Comparison of ENCODE assay signal across 15 cellular contexts in genomic region chr1:53766766-53767409, GRCh38. TPM values are rescaled to one million over a fixed set of nuclear protein-coding genes. Genes with fewer than 3 reads are reported as not detected.
DNase-seq lines count a peak whose midpoint lies in the region; ATAC-seq, FAIRE-seq and TF ChIP-seq lines count a peak whose summit lies in the region.
"Had no signal": no experiment of that assay in that cellular context is flagged by ENCODE, and none has a peak within 500 bp of the region (broad histone marks: within the 10 kb centered on the region; RNA-seq: fewer than 3 reads in every experiment).

No MANE protein-coding gene starts in this region.

- WGBS in heart left ventricle, 4 donors = 40 to 56% (median 47%) methylated on average over 3 of the region's 3 CpGs

- TF ChIP-seq CTCF in heart left ventricle (IDR thresholded peaks at IDR 0.05) (no peak), fibroblast of the aortic adventitia (IDR thresholded peaks at IDR 0.05; ENCODE audit: insufficient read depth, low read length) (no peak), kidney (IDR thresholded peaks at IDR 0.05; ENCODE audit: borderline replicate concordance, extremely low read depth, insufficient read depth) (no peak)
- TF ChIP-seq CTCF in activated CD8-positive, alpha-beta T cell treated with anti-CD3 and anti-CD28 coated beads for 36 hours (IDR thresholded peaks at IDR 0.05) = no peak

- intact Hi-C loops in heart left ventricle (cut with DNase I) (no loop called here), Right ventricle myocardium inferior (cut with DNase I) (no loop called here), kidney (cut with DNase I) (loop anchor here (10.0 kb wide), 1 partner anchor 482 kb away; no protein-coding TSS in a partner anchor)
- intact Hi-C loops in activated CD8-positive, alpha-beta T cell treated with anti-CD3 and anti-CD28 coated beads for 36 hours (cut with micrococcal nuclease) = no loop called here

- no peak for FAIRE-seq in kidney (lab: Jason Lieb, UNC)

- peaks cover 0 to 22% (median 5%) of the 10 kb centered on the region in 12 donors for H3K4me1 ChIP-seq in heart left ventricle
- H3K4me1 ChIP-seq in subcutaneous abdominal adipose tissue (ENCODE audit: control insufficient read depth in 5 of 5, insufficient read depth in 5 of 5, low read length in 5 of 5) = peaks cover 0 to 9% (median 0%) of the 10 kb centered on the region in 5 donors
- no peaks in the 10 kb centered on the region for H3K4me1 ChIP-seq in kidney (ENCODE audit: control insufficient read depth in 1 of 2, insufficient read depth in 1 of 2, low read depth in 1 of 2, low read length in 2 of 2)

- peaks cover 0 to 4% (median 0%) of the 10 kb centered on the region in 12 donors for H3K9me3 ChIP-seq in heart left ventricle
- no peaks in the 10 kb centered on the region for H3K9me3 ChIP-seq in subcutaneous abdominal adipose tissue (ENCODE audit: control insufficient read depth in 5 of 5, low read length in 5 of 5)
- H3K9me3 ChIP-seq in kidney (ENCODE audit: control insufficient read depth in 1 of 2, low read length in 2 of 2) = no peaks in the 10 kb centered on the region

- H3K4me3 ChIP-seq in heart left ventricle (peak overlapping the region in 6 of 12 donors; percentile 12 to 47 (median 14)), fibroblast of the aortic adventitia (ENCODE audit: low read depth, low read length) (peak overlapping the region; percentile 34), subcutaneous abdominal adipose tissue (ENCODE audit: low read depth in 1 of 5, low read length in 5 of 5) (peak overlapping the region in 3 of 5 donors; percentile 6 to 39 (median 37)), kidney (ENCODE audit: low read length in 2 of 2) (peak overlapping the region in 1 of 2 donors; percentile 9)
- H3K4me3 ChIP-seq: coronary artery, PC-9 had no signal

- H3K9ac ChIP-seq in subcutaneous abdominal adipose tissue (ENCODE audit: low read length in 5 of 5) (peak overlapping the region in 4 of 5 donors; percentile 14 to 49 (median 22)), kidney (ENCODE audit: low read length in 2 of 2) (no peak overlapping the region)

- POLR2A ChIA-PET in activated CD8-positive, alpha-beta T cell treated with anti-CD3 and anti-CD28 coated beads for 36 hours (lab: Charles Lee) = interaction anchor here (1.2 to 1.4 kb wide), 2 partner anchors 10 to 71 kb away, joined by 4 to 5 read pairs; partner anchors contain the start of gene NDC1

- H3K27ac ChIP-seq in heart left ventricle (peak overlapping the region in 8 of 12 donors; percentile 14 to 83 (median 39)), subcutaneous abdominal adipose tissue (ENCODE audit: low read depth, low read length) (peak overlapping the region; percentile 4), kidney (ENCODE audit: low read depth in 2 of 2, low read length in 2 of 2) (no peak overlapping the region)
- H3K27ac ChIP-seq: C4-2B, coronary artery, PC-9 had no signal

- no peaks in the 10 kb centered on the region for H3K27me3 ChIP-seq in heart left ventricle
- H3K27me3 ChIP-seq in subcutaneous abdominal adipose tissue (ENCODE audit: control insufficient read depth in 5 of 5, insufficient read depth in 4 of 5, low read length in 5 of 5) = no peaks in the 10 kb centered on the region

- DNase-seq in heart left ventricle (no peak), Right ventricle myocardium inferior (ENCODE audit: missing footprints) (no peak), fibroblast of the aortic adventitia (ENCODE audit: low read depth) (peak; percentile 69), kidney (no peak), cerebellar nuclear complex (lab: John Stamatoyannopoulos, UW) (no peak)
- no peak for DNase-seq in activated CD8-positive, alpha-beta T cell treated with anti-CD3 and anti-CD28 coated beads for 36 hours
- DNase-seq: activated CD8-positive, alpha-beta memory T cell treated with anti-CD3 and anti-CD28 coated beads for 24 hours; H7; islet precursor cell; NCI-H1694 treated with DMSO at 0.1 percent for 48 hours; PC-9 had no signal

- peaks cover 0 to 30% (median 20%) of the 10 kb centered on the region in 9 donors for H3K36me3 ChIP-seq in heart left ventricle
- peaks cover 0 to 18% (median 2%) of the 10 kb centered on the region in 5 donors for H3K36me3 ChIP-seq in subcutaneous abdominal adipose tissue (ENCODE audit: control insufficient read depth in 5 of 5, insufficient read depth in 5 of 5, low read length in 5 of 5)
- no peaks in the 10 kb centered on the region for H3K36me3 ChIP-seq in kidney (ENCODE audit: control insufficient read depth in 1 of 2, insufficient read depth in 2 of 2, low read length in 2 of 2)

- H3K4me3 Mint-ChIP-seq in activated CD8-positive, alpha-beta T cell treated with anti-CD3 and anti-CD28 coated beads for 36 hours = no peak overlapping the region

- H3K27me3 Mint-ChIP-seq in activated CD8-positive, alpha-beta T cell treated with anti-CD3 and anti-CD28 coated beads for 36 hours = no peaks in the 10 kb centered on the region

- peaks cover 5% of the 10 kb centered on the region for H3K9me3 Mint-ChIP-seq in activated CD8-positive, alpha-beta T cell treated with anti-CD3 and anti-CD28 coated beads for 36 hours

- peak in 1 of 4 donors; percentile 52 for ATAC-seq in heart left ventricle
- ATAC-seq in Right ventricle myocardium inferior = no peak
- ATAC-seq in activated CD8-positive, alpha-beta T cell treated with anti-CD3 and anti-CD28 coated beads for 36 hours = no peak
- ATAC-seq in HG02588 (IDR thresholded peaks at IDR 0.05; ENCODE audit: unreplicated experiment) = no peak

- CTCF ChIA-PET in activated CD8-positive, alpha-beta T cell treated with anti-CD3 and anti-CD28 coated beads for 36 hours (lab: Charles Lee) = interaction anchor here (1.0 to 2.2 kb wide), 2 partner anchors 13 to 193 kb away, joined by 3 to 10 read pairs; no protein-coding TSS in a partner anchor

- peaks cover 21% of the 10 kb centered on the region for H3K4me1 Mint-ChIP-seq in activated CD8-positive, alpha-beta T cell treated with anti-CD3 and anti-CD28 coated beads for 36 hours (ENCODE audit: low read depth)

- no peak for TF ChIP-seq POLR2A in heart left ventricle (IDR thresholded peaks at IDR 0.05)

- peak overlapping the region; percentile 49 for H3K27ac Mint-ChIP-seq in activated CD8-positive, alpha-beta T cell treated with anti-CD3 and anti-CD28 coated beads for 36 hours

- H3K36me3 Mint-ChIP-seq in activated CD8-positive, alpha-beta T cell treated with anti-CD3 and anti-CD28 coated beads for 36 hours (ENCODE audit: low read depth) = peaks cover 64% of the 10 kb centered on the region

RNA-seq across cellular contexts. Expression of gene GLIS1, which starts 27.9 kb away (rescaled TPM):
- under 1 TPM in 4 of 9 donors, not detected in 5; 0.12 to 0.35 (median 0.15) TPM for total RNA-seq in heart left ventricle
- under 1 TPM in 1 of 2 donors, not detected in 1; 0.06 TPM for polyA plus RNA-seq in heart left ventricle
- total RNA-seq in Right ventricle myocardium inferior = not detected
- total RNA-seq in activated CD8-positive, alpha-beta T cell treated with anti-CD3 and anti-CD28 coated beads for 36 hours = not detected
- 1.6 TPM in 1 of 2 replicates, not detected in the other for total RNA-seq in fibroblast of the aortic adventitia (ENCODE audit: low replicate concordance)
- total RNA-seq in kidney = 3.3 TPM
- 3.7 TPM for polyA plus RNA-seq in kidney (ENCODE audit: insufficient read depth, low read depth, low replicate concordance)
- total RNA-seq: PC-9 had no signal

Comparison
In these comparisons a context has a peak if more than half of its experiments do, and no peak if none do; other contexts are left out.
1. H3K27ac ChIP-seq: peak in heart left ventricle (8 of 12) and subcutaneous abdominal adipose tissue (single experiment); none in kidney (0 of 2).
2. H3K9ac ChIP-seq: peak in subcutaneous abdominal adipose tissue (4 of 5); none in kidney (0 of 2).